In genomic region chr3:190205739-190206138, GRCh38 we compare ENCODE assay signal across 9 cellular contexts.
DNase-seq lines count a peak whose midpoint lies in the region; ATAC-seq and TF ChIP-seq lines count a peak whose summit lies in the region.
"Had no signal": no experiment of that assay in that cellular context is flagged by ENCODE, and none has a peak within 500 bp of the region (broad histone marks: within the 10 kb centered on the region; RNA-seq: fewer than 3 reads in every experiment).

No MANE protein-coding gene starts in this region.

- TF ChIP-seq CTCF in fibroblast of villous mesenchyme (IDR thresholded peaks at IDR 0.05; ENCODE audit: insufficient read depth, low read depth, low read length), result no peak

- ATAC-seq in GM18499 (IDR thresholded peaks at IDR 0.05; ENCODE audit: insufficient read depth, unreplicated experiment) (peak; percentile 75), GM21786 (IDR thresholded peaks at IDR 0.05; ENCODE audit: unreplicated experiment) (peak; percentile 82)
- ATAC-seq: T-cell had no signal

- DNase-seq in HS-27A (ENCODE audit: low read depth) (peak; percentile 24), fibroblast of villous mesenchyme (ENCODE audit: low read depth) (peak; percentile 28), NCI-H526 (lab: John Stamatoyannopoulos, UW) (no peak), GF-D8 (lab: John Stamatoyannopoulos, UW) (no peak), iPS-NIHi11 (ENCODE audit: low spot score) (no peak)
- no peak for DNase-seq in activated CD4-positive, alpha-beta T cell treated with anti-CD3 and anti-CD28 coated beads, Interleukin-2, amount 50 U/mL, for 1 hour
- DNase-seq: T-cell had no signal

- H3K4me3 ChIP-seq in fibroblast of villous mesenchyme (ENCODE audit: low read depth, low read length), result no peak overlapping the region

Comparison
In these comparisons a context has a peak if more than half of its experiments do, and no peak if none do; other contexts are left out.
1. DNase-seq: peak in HS-27A (single experiment) and fibroblast of villous mesenchyme (single experiment); none in NCI-H526 (0 of 2), GF-D8 (single experiment), activated CD4-positive, alpha-beta T cell treated with anti-CD3 and anti-CD28 coated beads, Interleukin-2, amount 50 U/mL, for 1 hour (single experiment) and iPS-NIHi11 (single experiment).